ENCODE assay signal across 4 cellular contexts in genomic region chr2:224121406-224122067, GRCh38.
A peak's percentile ranks its signal among the peaks of the same experiment; 100 is the strongest.
TF ChIP-seq lines count a peak whose summit lies in the region.

No MANE protein-coding gene starts in this region.

TF ChIP-seq in SK-N-SH, 30 proteins besides CTCF, POLR2A, EP300 and RAD21 (continued from another document):
- TF ChIP-seq USF1 (IDR thresholded peaks at IDR 0.05; ENCODE audit: borderline replicate concordance, low read depth) (no peak), MEF2A (IDR thresholded peaks at IDR 0.05; ENCODE audit: borderline replicate concordance, low read depth) (no peak), GATA2 (CRISPR knock-in tag; IDR thresholded peaks at IDR 0.05) (no peak), RXRA (IDR thresholded peaks at IDR 0.05; ENCODE audit: borderline replicate concordance, low read depth) (no peak), FOXJ3 (CRISPR knock-in tag; IDR thresholded peaks at IDR 0.05) (no peak), TAF1 (IDR thresholded peaks at IDR 0.05; ENCODE audit: borderline replicate concordance, low read depth, low read length) (no peak), NRF1 (IDR thresholded peaks at IDR 0.05; ENCODE audit: low read depth, low read length) (no peak), SIN3A (IDR thresholded peaks at IDR 0.05; ENCODE audit: borderline replicate concordance, low read depth, low read length) (no peak), ZBTB33 (IDR thresholded peaks at IDR 0.05; ENCODE audit: borderline replicate concordance, low read depth) (no peak), RCOR1 (IDR thresholded peaks at IDR 0.05; ENCODE audit: low read length) (no peak), RFX5 (IDR thresholded peaks at IDR 0.05; ENCODE audit: low read length) (no peak), IRF3 (IDR thresholded peaks at IDR 0.05; ENCODE audit: low read depth, low read length) (no peak)
TF ChIP-seq in SK-N-SH: peak in this region for 0.

TF ChIP-seq in SK-N-SH treated with all-trans-retinoic acid at 6 μM for 48 hours, 23 proteins besides CTCF, POLR2A, EP300 and RAD21 (continued from another document):
- TF ChIP-seq ARNTL (CRISPR knock-in tag; IDR thresholded peaks at IDR 0.05; ENCODE audit: borderline replicate concordance, low read depth) = no peak
- no peak for TF ChIP-seq TSHZ2 (CRISPR knock-in tag; IDR thresholded peaks at IDR 0.05)
- no peak for TF ChIP-seq ZFP3 (CRISPR knock-in tag; IDR thresholded peaks at IDR 0.05)
- TF ChIP-seq GLIS3 (CRISPR knock-in tag; IDR thresholded peaks at IDR 0.05) = no peak
- no peak for TF ChIP-seq OSR1 (CRISPR knock-in tag; IDR thresholded peaks at IDR 0.05)
- TF ChIP-seq ZNF70 (CRISPR knock-in tag; IDR thresholded peaks at IDR 0.05) = no peak
- TF ChIP-seq ZC3H10 (CRISPR knock-in tag; IDR thresholded peaks at IDR 0.05) = no peak
- TF ChIP-seq ISL1 (CRISPR knock-in tag; IDR thresholded peaks at IDR 0.05) = no peak
- TF ChIP-seq CREB5 (CRISPR knock-in tag; IDR thresholded peaks at IDR 0.05; ENCODE audit: low read depth) = no peak
- TF ChIP-seq CSDC2 (CRISPR knock-in tag; IDR thresholded peaks at IDR 0.05) = no peak
- TF ChIP-seq TOX (CRISPR knock-in tag; IDR thresholded peaks at IDR 0.05; ENCODE audit: borderline replicate concordance) = no peak
- TF ChIP-seq SNAI2 (CRISPR knock-in tag; IDR thresholded peaks at IDR 0.05) = no peak
- TF ChIP-seq CSRNP3 (CRISPR knock-in tag; IDR thresholded peaks at IDR 0.05) = no peak
- TF ChIP-seq TCF4 (CRISPR knock-in tag; IDR thresholded peaks at IDR 0.05; ENCODE audit: borderline replicate concordance) = no peak

TF ChIP-seq in HCT116, 20 proteins besides CTCF, POLR2A, EP300 and RAD21 (continued from another document):
- TF ChIP-seq YY1 (IDR thresholded peaks at IDR 0.05; ENCODE audit: extremely low read depth, insufficient replicate concordance, low read depth, low read length) = no peak
- no peak for TF ChIP-seq TCF7L2 (IDR thresholded peaks at IDR 0.05; ENCODE audit: borderline replicate concordance, extremely low read depth, insufficient read depth, insufficient read length)
- no peak for TF ChIP-seq JUND (IDR thresholded peaks at IDR 0.05)
- no peak for TF ChIP-seq ZNF274 (IDR thresholded peaks at IDR 0.05; ENCODE audit: low read depth, low read length)
- no peak for TF ChIP-seq MAX (IDR thresholded peaks at IDR 0.05)
- TF ChIP-seq SP1 (IDR thresholded peaks at IDR 0.05; ENCODE audit: low read depth) = no peak
- TF ChIP-seq CEBPB (IDR thresholded peaks at IDR 0.05; ENCODE audit: low read depth) = no peak
- TF ChIP-seq EZH2phosphoT487 (IDR thresholded peaks at IDR 0.05; ENCODE audit: borderline replicate concordance) = no peak
TF ChIP-seq in HCT116: peak in this region for 0.

TF ChIP-seq in endothelial cell of umbilical vein, 7 proteins besides CTCF, POLR2A, EP300 and RAD21 (continued from another document):
- peak; percentile 34 for TF ChIP-seq FOS (IDR thresholded peaks at IDR 0.05; ENCODE audit: borderline replicate concordance, insufficient read depth, low read length)
